Comparison of ENCODE assay signal across 36 cellular contexts in the genomic region with DNA sequence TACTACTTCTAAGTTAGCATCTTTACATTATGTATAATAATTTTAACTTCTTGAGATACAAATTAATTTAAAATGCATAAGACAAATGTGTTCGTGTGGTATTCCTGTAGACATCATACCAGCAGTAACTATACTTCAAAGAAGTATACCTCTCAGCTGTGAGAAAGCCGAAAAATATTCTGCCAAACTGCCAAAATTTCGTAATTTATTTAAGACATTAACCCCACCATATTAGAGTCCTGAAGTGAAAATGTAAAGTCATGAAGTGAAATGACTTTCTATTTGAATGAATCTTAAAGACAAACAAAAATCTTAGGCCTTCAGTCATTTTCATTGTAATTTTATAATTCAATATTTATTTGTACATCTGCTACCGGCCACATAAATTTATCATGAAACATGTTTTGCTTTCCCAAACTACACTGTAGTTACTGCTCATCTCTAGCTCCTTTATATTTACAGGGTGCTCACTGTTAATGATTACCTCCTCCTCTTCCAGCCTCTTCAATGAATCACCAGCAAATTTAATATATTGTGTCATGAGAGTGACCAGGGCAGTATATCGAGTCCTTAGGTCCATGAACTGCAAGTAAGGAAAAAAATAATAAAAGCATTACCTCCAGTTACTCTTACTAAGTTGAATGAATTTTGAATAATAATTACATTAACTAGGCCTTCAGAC. TPM values are rescaled to one million over a fixed set of nuclear protein-coding genes. Genes with fewer than 3 reads are reported as not detected.
DNase-seq lines count a peak whose midpoint lies in the region; ATAC-seq, FAIRE-seq and TF ChIP-seq lines count a peak whose summit lies in the region.
"Had no signal": no experiment of that assay in that cellular context is flagged by ENCODE, and none has a peak within 500 bp of the region (broad histone marks: within the 10 kb centered on the region; RNA-seq: fewer than 3 reads in every experiment).

No MANE protein-coding gene starts in this region.

- H4K20me1 ChIP-seq in GM23248 (ENCODE audit: insufficient read depth) (no peaks in the 10 kb centered on the region), astrocyte (ENCODE audit: insufficient read depth, low read length) (no peaks in the 10 kb centered on the region)

- H3K27me3 ChIP-seq in GM23248 (replicated peaks; ENCODE audit: insufficient read depth) = no peaks in the 10 kb centered on the region
- no peaks in the 10 kb centered on the region for H3K27me3 ChIP-seq in astrocyte (ENCODE audit: insufficient read depth, low read length)
- no peaks in the 10 kb centered on the region for H3K27me3 ChIP-seq in small intestine (ENCODE audit: control insufficient read depth in 2 of 2, insufficient read depth in 2 of 2, low read length in 2 of 2)
- H3K27me3 ChIP-seq: body of pancreas, esophagus muscularis mucosa, foreskin keratinocyte, heart left ventricle, thyroid gland had no signal

- no peaks in the 10 kb centered on the region for H3K27me3 Mint-ChIP-seq in astrocyte (ENCODE audit: low read depth, unreplicated experiment)
- H3K27me3 Mint-ChIP-seq: activated CD4-positive, alpha-beta memory T cell treated with anti-CD3 and anti-CD28 coated beads, Interleukin-2, amount 10 ng/mL, durations not matched to agents 7 days and 5 days; central memory CD8-positive, alpha-beta T cell; dendritic cell treated with granulocyte-macrophage colony-stimulating factor and Interleukin-4, amounts not matched to agents 40 ng/mL and 50 ng/mL, for 4 days had no signal

- H3K36me3 Mint-ChIP-seq in astrocyte (ENCODE audit: low read depth, unreplicated experiment) = peaks cover 2% of the 10 kb centered on the region

- H3K4me1 Mint-ChIP-seq in astrocyte (ENCODE audit: low read depth, unreplicated experiment) = peaks cover 2% of the 10 kb centered on the region
- H3K4me1 Mint-ChIP-seq: activated CD4-positive, alpha-beta memory T cell treated with anti-CD3 and anti-CD28 coated beads, Interleukin-2, amount 10 ng/mL, durations not matched to agents 7 days and 5 days; central memory CD8-positive, alpha-beta T cell had no signal

- DNase-seq in GM23248 (peak; percentile 51), astrocyte (ENCODE audit: low read depth) (no peak), kidney tubule cell (ENCODE audit: low spot score) (peak; percentile 85), small intestine (peak; percentile 48), MV-4-11 (lab: John Stamatoyannopoulos, UW) (no peak)
- DNase-seq: activated CD4-positive, alpha-beta memory T cell treated with anti-CD3 and anti-CD28 coated beads, Interleukin-2, amount 10 ng/mL, durations not matched to agents 7 days and 5 days; activated CD8-positive, alpha-beta memory T cell treated with anti-CD3 and anti-CD28 coated beads, Interleukin-2, amount 50 U/mL, for 4 hours; activated naive CD4-positive, alpha-beta T cell treated with anti-CD3 and anti-CD28 coated beads for 36 hours; body of pancreas; C1 segment of cervical spinal cord; DMS79; endodermal cell; GDM1; heart left ventricle; KG1; left ventricle myocardium inferior; NCI-H1105 treated with DMSO at 0.1 percent for 48 hours; NCI-H187 treated with DMSO at 0.1 percent for 48 hours; NCI-H2171; NCI-H524 treated with DMSO at 0.1 percent for 48 hours; PC-9; posterior cingulate gyrus; SHP77; stimulated activated CD4-positive, alpha-beta T cell treated with anti-CD3 and anti-CD28 coated beads, Interleukin-12 subunit alpha, Interleukin-12 subunit beta, amount 100 ng/mL, for 4 hours; stimulated activated CD4-positive, alpha-beta T cell treated with anti-CD3 and anti-CD28 coated beads, Interleukin-4, amount 100 ng/mL, for 1 hour; thyroid gland had no signal

- H2AFZ ChIP-seq in GM23248 (no peak overlapping the region), astrocyte (ENCODE audit: low read depth, low read length) (no peak overlapping the region)
- H2AFZ ChIP-seq: PC-9 had no signal

- H3K27ac ChIP-seq in GM23248 = peak overlapping the region; percentile 30
- H3K27ac ChIP-seq in astrocyte (ENCODE audit: low read depth, low read length) = no peak overlapping the region
- H3K27ac ChIP-seq in small intestine (ENCODE audit: low read depth in 1 of 2, low read length in 1 of 2) = no peak overlapping the region
- H3K27ac ChIP-seq: body of pancreas, esophagus muscularis mucosa, foreskin keratinocyte, heart left ventricle, left ventricle myocardium inferior, PC-9, thyroid gland had no signal

- peaks cover 80% of the 10 kb centered on the region for H3F3A ChIP-seq in GM23248 (ENCODE audit: insufficient read depth)

- H3K4me1 ChIP-seq in GM23248 (ENCODE audit: insufficient read depth) (peaks cover 9% of the 10 kb centered on the region), astrocyte (ENCODE audit: insufficient read depth, low read length) (no peaks in the 10 kb centered on the region), small intestine (ENCODE audit: control insufficient read depth in 2 of 2, insufficient read depth in 1 of 2, low read depth in 1 of 2, low read length in 1 of 2) (no peaks in the 10 kb centered on the region)
- H3K4me1 ChIP-seq: body of pancreas, foreskin keratinocyte, thyroid gland had no signal

- WGBS in GM23248 (ENCODE audit: low coverage in 1 of 2, low lambda C conversion rate in 2 of 2, missing lambda C conversion rate in 2 of 2), 2 experiments = 67 to 69% methylated on average over 5 of the region's 5 CpGs
- WGBS in small intestine, 3 donors = 64 to 73% (median 65%) methylated on average over 5 of the region's 5 CpGs

- H3K36me3 ChIP-seq in GM23248 (ENCODE audit: low read depth) (peaks cover 97% of the 10 kb centered on the region), astrocyte (ENCODE audit: insufficient read depth, low read length) (peaks cover 74% of the 10 kb centered on the region), small intestine (ENCODE audit: control insufficient read depth in 2 of 2, insufficient read depth in 2 of 2, low read length in 2 of 2) (peaks cover 6 to 7% of the 10 kb centered on the region in 2 donors)

- no peaks in the 10 kb centered on the region for H3K9me3 ChIP-seq in GM23248 (ENCODE audit: low read depth)
- H3K9me3 ChIP-seq in astrocyte (ENCODE audit: insufficient read depth, low read depth, low read length) = no peaks in the 10 kb centered on the region
- H3K9me3 ChIP-seq in small intestine (ENCODE audit: control insufficient read depth, low read depth) = no peaks in the 10 kb centered on the region
- H3K9me3 ChIP-seq: body of pancreas, esophagus muscularis mucosa, heart left ventricle, left ventricle myocardium inferior, thyroid gland had no signal

- H3K9me3 Mint-ChIP-seq in astrocyte (ENCODE audit: unreplicated experiment) = no peaks in the 10 kb centered on the region
- H3K9me3 Mint-ChIP-seq: activated CD4-positive, alpha-beta memory T cell treated with anti-CD3 and anti-CD28 coated beads, Interleukin-2, amount 10 ng/mL, durations not matched to agents 7 days and 5 days; activated naive CD4-positive, alpha-beta T cell treated with anti-CD3 and anti-CD28 coated beads for 36 hours; activated T-helper 1 cell treated with anti-CD3 and anti-CD28 coated beads, Interleukin-12 subunit alpha, Interleukin-12 subunit beta, Interleukin-2, Interleukin-4 antibody, amounts not matched to agents 30 ng/mL and 10 ng/mL and 1 ng/mL, durations not matched to agents 14 hours and 24 hours and 36 hours; central memory CD8-positive, alpha-beta T cell; dendritic cell treated with granulocyte-macrophage colony-stimulating factor and Interleukin-4, amounts not matched to agents 40 ng/mL and 50 ng/mL, for 4 days; endodermal cell; neural crest cell had no signal

- FAIRE-seq in astrocyte (lab: Jason Lieb, UNC) = no peak
- FAIRE-seq in small intestine (lab: Jason Lieb, UNC) = no peak
- FAIRE-seq: H1 had no signal

- no peak overlapping the region for H3K9ac ChIP-seq in GM23248
- H3K9ac ChIP-seq in astrocyte (ENCODE audit: low read length) = no peak overlapping the region

- in situ Hi-C loops in GM23248 (cut with MboI) = no loop called here

- no peak overlapping the region for H3K4me3 Mint-ChIP-seq in astrocyte (ENCODE audit: unreplicated experiment)
- H3K4me3 Mint-ChIP-seq: activated CD4-positive, alpha-beta memory T cell treated with anti-CD3 and anti-CD28 coated beads, Interleukin-2, amount 10 ng/mL, durations not matched to agents 7 days and 5 days; activated naive CD4-positive, alpha-beta T cell treated with anti-CD3 and anti-CD28 coated beads for 36 hours; activated T-helper 1 cell treated with anti-CD3 and anti-CD28 coated beads, Interleukin-12 subunit alpha, Interleukin-12 subunit beta, Interleukin-2, Interleukin-4 antibody, amounts not matched to agents 30 ng/mL and 10 ng/mL and 1 ng/mL, durations not matched to agents 14 hours and 24 hours and 36 hours; central memory CD8-positive, alpha-beta T cell; dendritic cell treated with granulocyte-macrophage colony-stimulating factor and Interleukin-4, amounts not matched to agents 40 ng/mL and 50 ng/mL, for 4 days; endodermal cell; neural crest cell had no signal

- no peak for TF ChIP-seq CTCF in astrocyte (IDR thresholded peaks at IDR 0.05; ENCODE audit: insufficient read depth, low read depth, low read length)

- H3K27ac Mint-ChIP-seq in astrocyte (ENCODE audit: unreplicated experiment) = peak overlapping the region; percentile 30
- H3K27ac Mint-ChIP-seq: activated CD4-positive, alpha-beta memory T cell treated with anti-CD3 and anti-CD28 coated beads, Interleukin-2, amount 10 ng/mL, durations not matched to agents 7 days and 5 days; activated naive CD4-positive, alpha-beta T cell treated with anti-CD3 and anti-CD28 coated beads for 36 hours; activated T-helper 1 cell treated with anti-CD3 and anti-CD28 coated beads, Interleukin-12 subunit alpha, Interleukin-12 subunit beta, Interleukin-2, Interleukin-4 antibody, amounts not matched to agents 30 ng/mL and 10 ng/mL and 1 ng/mL, durations not matched to agents 14 hours and 24 hours and 36 hours; dendritic cell treated with granulocyte-macrophage colony-stimulating factor and Interleukin-4, amounts not matched to agents 40 ng/mL and 50 ng/mL, for 4 days; endodermal cell had no signal

- H3K4me2 ChIP-seq in GM23248 (ENCODE audit: unreplicated experiment) (peak overlapping the region; percentile 14), astrocyte (ENCODE audit: low read length) (no peak overlapping the region)
- H3K4me2 ChIP-seq: PC-9 had no signal

- no peaks in the 10 kb centered on the region for H3K9me2 ChIP-seq in GM23248 (ENCODE audit: insufficient read depth)

- H3K4me3 ChIP-seq in GM23248 (no peak overlapping the region), astrocyte (ENCODE audit: insufficient read depth, low read depth, low read length) (no peak overlapping the region), small intestine (ENCODE audit: low read depth in 1 of 2, low read length in 2 of 2) (no peak overlapping the region)
- H3K4me3 ChIP-seq: body of pancreas, esophagus muscularis mucosa, heart left ventricle, left ventricle myocardium inferior, PC-9, thyroid gland had no signal

- ATAC-seq in HG02798 (IDR thresholded peaks at IDR 0.05; ENCODE audit: poor library complexity, unreplicated experiment) = no peak
- no peak for ATAC-seq in GM21619 (IDR thresholded peaks at IDR 0.05; ENCODE audit: unreplicated experiment)
- ATAC-seq: body of pancreas, foreskin keratinocyte, heart left ventricle, sciatic nerve had no signal

- peaks cover 65% of the 10 kb centered on the region for H3K79me2 ChIP-seq in GM23248 (ENCODE audit: insufficient read depth)
- no peaks in the 10 kb centered on the region for H3K79me2 ChIP-seq in astrocyte (ENCODE audit: insufficient read depth, low read length)

RNA-seq across cellular contexts. Expression of a gene that starts 18.5 kb away (rescaled TPM):
- total RNA-seq in GM23248 (2014; rRNA removed; shearing (Covaris generic)) = 322 and 411 TPM in 2 replicates
- polyA plus RNA-seq in GM23248 (2016; fragmentation: Nextera tagmentation; extraction: Ambion mirVana) = 142 and 181 TPM in 2 replicates
- total RNA-seq in astrocyte = 352 and 442 TPM in 2 replicates
- 10 to 100 TPM; 40.5 to 80.5 (median 75.8) TPM for polyA plus RNA-seq in small intestine

Comparison
In these comparisons a context has a peak if more than half of its experiments do, and no peak if none do; other contexts are left out.
1. DNase-seq: peak in GM23248 (single experiment), kidney tubule cell (single experiment) and small intestine (single experiment); none in astrocyte (single experiment) and MV-4-11 (single experiment).